In genomic region chr18:49162226-49162848, GRCh38 we compare ENCODE assay signal across 8 cellular contexts.
DNase-seq lines count a peak whose midpoint lies in the region; ATAC-seq lines count a peak whose summit lies in the region.
"Had no signal": no experiment of that assay in that cellular context is flagged by ENCODE, and none has a peak within 500 bp of the region (broad histone marks: within the 10 kb centered on the region; RNA-seq: fewer than 3 reads in every experiment).

No MANE protein-coding gene starts in this region.

- no peaks in the 10 kb centered on the region for H3K27me3 Mint-ChIP-seq in naive B cell

- H3K9me3 Mint-ChIP-seq in naive B cell = peaks cover 2 to 17% (median 7%) of the 10 kb centered on the region in 7 donors

- peaks cover 4 to 8% (median 6%) of the 10 kb centered on the region in 3 donors for H3K4me1 Mint-ChIP-seq in naive B cell

- H3K36me3 Mint-ChIP-seq in naive B cell = peaks cover 23 to 36% of the 10 kb centered on the region in 2 donors

- H3K4me3 Mint-ChIP-seq in naive B cell = no peak overlapping the region

- H3K27ac Mint-ChIP-seq in naive B cell = peak overlapping the region in 4 of 6 donors; percentile 37 to 83 (median 70)

- peak; percentile 68 for ATAC-seq in GM18909 (IDR thresholded peaks at IDR 0.05; ENCODE audit: poor library complexity, unreplicated experiment)
- ATAC-seq in GM21737 (IDR thresholded peaks at IDR 0.05; ENCODE audit: unreplicated experiment) = peak; percentile 54
- peak; percentile 62 for ATAC-seq in HG03460 (IDR thresholded peaks at IDR 0.05; ENCODE audit: unreplicated experiment)
- ATAC-seq in naive B cell (ENCODE audit: low read depth in 2 of 2) = peak; percentile 62 to 63

- DNase-seq in naive B cell (no peak), Kasumi-1 (lab: John Stamatoyannopoulos, UW) (no peak), NCI-H2171 (lab: John Stamatoyannopoulos, UW) (no peak), HCEC 1CT (no peak)
- DNase-seq: nucleus accumbens had no signal
